ENCODE assay signal across 9 cellular contexts in genomic region chr6:24581084-24581669, GRCh38.
DNase-seq lines count a peak whose midpoint lies in the region; ATAC-seq lines count a peak whose summit lies in the region.
"Had no signal": no experiment of that assay in that cellular context is flagged by ENCODE, and none has a peak within 500 bp of the region (broad histone marks: within the 10 kb centered on the region; RNA-seq: fewer than 3 reads in every experiment).

No MANE protein-coding gene starts in this region.

- no peak overlapping the region for H3K4me3 Mint-ChIP-seq in CD4-positive, CD25-positive, alpha-beta regulatory T cell
- H3K4me3 Mint-ChIP-seq in activated T-cell treated with anti-CD3 and anti-CD28 coated beads, Interleukin-2, amount 50 U/mL, for 72 hours, result no peak overlapping the region

- no peaks in the 10 kb centered on the region for H3K36me3 ChIP-seq in CD4-positive, CD25-positive, alpha-beta regulatory T cell (ENCODE audit: control insufficient read depth, insufficient read depth, low read length)

- H3K4me1 ChIP-seq in CD4-positive, CD25-positive, alpha-beta regulatory T cell (ENCODE audit: control insufficient read depth, insufficient read depth, low read length, poor library complexity, severe bottlenecking), result no peaks in the 10 kb centered on the region

- no peak overlapping the region for H3K4me3 ChIP-seq in CD4-positive, CD25-positive, alpha-beta regulatory T cell (ENCODE audit: low read depth, low read length)

- no peaks in the 10 kb centered on the region for H3K9me3 ChIP-seq in CD4-positive, CD25-positive, alpha-beta regulatory T cell (ENCODE audit: control insufficient read depth in 2 of 2, low read length in 2 of 2)

- no peak overlapping the region for H3K27ac ChIP-seq in CD4-positive, CD25-positive, alpha-beta regulatory T cell (ENCODE audit: insufficient read depth, low read length, poor library complexity, severe bottlenecking)

- peaks cover 32% of the 10 kb centered on the region for H3K27me3 Mint-ChIP-seq in CD4-positive, CD25-positive, alpha-beta regulatory T cell
- peaks cover 5% of the 10 kb centered on the region for H3K27me3 Mint-ChIP-seq in activated T-cell treated with anti-CD3 and anti-CD28 coated beads, Interleukin-2, amount 50 U/mL, for 72 hours (ENCODE audit: low read depth)
- H3K27me3 Mint-ChIP-seq: IgD-negative memory B cell had no signal

- H3K4me1 Mint-ChIP-seq in CD4-positive, CD25-positive, alpha-beta regulatory T cell, result peaks cover 0 to 6% (median 4%) of the 10 kb centered on the region in 4 donors
- H3K4me1 Mint-ChIP-seq in activated T-cell treated with anti-CD3 and anti-CD28 coated beads, Interleukin-2, amount 50 U/mL, for 72 hours (ENCODE audit: low read depth), result peaks cover 6% of the 10 kb centered on the region

- H3K9me3 Mint-ChIP-seq in CD4-positive, CD25-positive, alpha-beta regulatory T cell, result peaks cover 0 to 2% (median 0%) of the 10 kb centered on the region in 7 donors
- H3K9me3 Mint-ChIP-seq in activated T-cell treated with anti-CD3 and anti-CD28 coated beads, Interleukin-2, amount 50 U/mL, for 72 hours, result no peaks in the 10 kb centered on the region
- H3K9me3 Mint-ChIP-seq: IgD-negative memory B cell had no signal

- no peaks in the 10 kb centered on the region for H3K36me3 Mint-ChIP-seq in CD4-positive, CD25-positive, alpha-beta regulatory T cell
- no peaks in the 10 kb centered on the region for H3K36me3 Mint-ChIP-seq in activated T-cell treated with anti-CD3 and anti-CD28 coated beads, Interleukin-2, amount 50 U/mL, for 72 hours (ENCODE audit: insufficient read depth in 2 of 2)
- H3K36me3 Mint-ChIP-seq: IgD-negative memory B cell had no signal

- H3K27ac Mint-ChIP-seq in CD4-positive, CD25-positive, alpha-beta regulatory T cell, result peak overlapping the region in 1 of 3 donors; percentile 44
- no peak overlapping the region for H3K27ac Mint-ChIP-seq in activated T-cell treated with anti-CD3 and anti-CD28 coated beads, Interleukin-2, amount 50 U/mL, for 72 hours
- H3K27ac Mint-ChIP-seq: IgD-negative memory B cell had no signal

- H3K27me3 ChIP-seq in CD4-positive, CD25-positive, alpha-beta regulatory T cell (ENCODE audit: control insufficient read depth, insufficient read depth, low read length), result peaks cover 13% of the 10 kb centered on the region

- peak; percentile 61 to 74 (median 67) for DNase-seq in CD4-positive, CD25-positive, alpha-beta regulatory T cell
- peak; percentile 73 for DNase-seq in KBM-7
- DNase-seq in RKO (ENCODE audit: low spot score), result peak; percentile 71
- DNase-seq in activated T-cell treated with anti-CD3 and anti-CD28 coated beads, Interleukin-2, amount 50 U/mL, for 72 hours, result peak; percentile 76 to 82
- DNase-seq in fibroblast of the conjunctiva (ENCODE audit: low read depth), result peak; percentile 34
- peak in 48 of 56 donors; percentile 4 to 88 (median 36) for DNase-seq in nucleus accumbens (lab: John Stamatoyannopoulos, UW)
- peak; percentile 89 for DNase-seq in superior temporal gyrus (ENCODE audit: extremely low spot score)

- ATAC-seq in CD4-positive, CD25-positive, alpha-beta regulatory T cell (ENCODE audit: low read depth in 2 of 2), result peak; percentile 77 to 81
- peak; percentile 74 for ATAC-seq in GM19455 (IDR thresholded peaks at IDR 0.05; ENCODE audit: unreplicated experiment)
- ATAC-seq in activated T-cell treated with anti-CD3 and anti-CD28 coated beads, Interleukin-2, amount 50 U/mL, for 72 hours (replicated peaks in 1 of 2), result peak; percentile 88 to 90

- in situ Hi-C loops in KBM-7 (cut with MboI; ENCODE audit: low pct_unique_long_range_greater_than_20kb, low sequenced_read_pairs), result loop anchor here (25.0 kb wide), 1 partner anchor 181 kb away; the partner anchor contains the start of gene GMNN

Comparison
In these comparisons a context has a peak if more than half of its experiments do, and no peak if none do; other contexts are left out.
1. DNase-seq: peak in every context shown above with its lines; median percentile 89 in superior temporal gyrus; 79 in activated T-cell treated with anti-CD3 and anti-CD28 coated beads, Interleukin-2, amount 50 U/mL, for 72 hours; 73 in KBM-7; 71 in RKO; 67 in CD4-positive, CD25-positive, alpha-beta regulatory T cell; 36 in nucleus accumbens; 34 in fibroblast of the conjunctiva.